Comparison of ENCODE assay signal across 12 cellular contexts in genomic region chr18:64100136-64100922, GRCh38. TPM values are rescaled to one million over a fixed set of nuclear protein-coding genes. Genes with fewer than 3 reads are reported as not detected.
DNase-seq lines count a peak whose midpoint lies in the region; ATAC-seq and TF ChIP-seq lines count a peak whose summit lies in the region.
"Had no signal": no experiment of that assay in that cellular context is flagged by ENCODE, and none has a peak within 500 bp of the region (broad histone marks: within the 10 kb centered on the region; RNA-seq: fewer than 3 reads in every experiment).

No MANE protein-coding gene starts in this region.

- H3K27ac Mint-ChIP-seq in glutamatergic neuron (ENCODE audit: unreplicated experiment), result no peak overlapping the region
- H3K27ac Mint-ChIP-seq: activated B cell treated with CpG ODN at 0.5 μM for 24 hours, B cell had no signal

- H3K9me3 Mint-ChIP-seq in glutamatergic neuron (ENCODE audit: unreplicated experiment), result no peaks in the 10 kb centered on the region
- H3K9me3 Mint-ChIP-seq: activated B cell treated with CpG ODN at 0.5 μM for 24 hours had no signal

- no peaks in the 10 kb centered on the region for H3K36me3 Mint-ChIP-seq in glutamatergic neuron (ENCODE audit: unreplicated experiment)

- H3K4me1 Mint-ChIP-seq in glutamatergic neuron (ENCODE audit: low read depth, unreplicated experiment), result peaks cover 2% of the 10 kb centered on the region

- H3K4me3 Mint-ChIP-seq in glutamatergic neuron (ENCODE audit: unreplicated experiment), result no peak overlapping the region
- H3K4me3 Mint-ChIP-seq: activated B cell treated with CpG ODN at 0.5 μM for 24 hours, B cell had no signal

- no peak for TF ChIP-seq CTCF in glutamatergic neuron (IDR thresholded peaks at IDR 0.05; ENCODE audit: partially characterized antibody, unreplicated experiment)

- DNase-seq in DMS53 treated with DMSO at 0.1 percent for 48 hours (lab: John Stamatoyannopoulos, UW; ENCODE audit: unreplicated experiment) (peak; percentile 73), NCI-H2171 (lab: John Stamatoyannopoulos, UW) (peak; percentile 27), glomerular visceral epithelial cell (ENCODE audit: extremely low spot score) (no peak), amniotic stem cell (lab: John Stamatoyannopoulos, UW) (no peak), glutamatergic neuron (no peak), GM19240 (ENCODE audit: insufficient read length, low spot score) (no peak)
- DNase-seq: activated B cell treated with CpG ODN at 0.5 μM for 24 hours had no signal

- peak; percentile 67 for ATAC-seq in GM19452 (IDR thresholded peaks at IDR 0.05; ENCODE audit: unreplicated experiment)
- ATAC-seq in HG03066 (IDR thresholded peaks at IDR 0.05; ENCODE audit: low read depth, unreplicated experiment), result peak; percentile 42
- ATAC-seq: K562, Panc1 had no signal

- no peaks in the 10 kb centered on the region for H3K27me3 Mint-ChIP-seq in glutamatergic neuron (ENCODE audit: unreplicated experiment)

RNA-seq across cellular contexts. Expression of gene LINC00305, which starts 48.6 kb away (rescaled TPM):
- not detected for total RNA-seq in glutamatergic neuron (ENCODE audit: unreplicated experiment)
- total RNA-seq: activated B cell treated with CpG ODN at 0.5 μM for 24 hours, B cell, K562 had no signal

Comparison
In these comparisons a context has a peak if more than half of its experiments do, and no peak if none do; other contexts are left out.
1. DNase-seq: peak in DMS53 treated with DMSO at 0.1 percent for 48 hours (single experiment) and NCI-H2171 (single experiment); none in glomerular visceral epithelial cell (single experiment), amniotic stem cell (single experiment), glutamatergic neuron (single experiment) and GM19240 (single experiment).